8 cellular contexts compared by ENCODE assay signal in genomic region chr9:134449180-134449916, GRCh38.
A peak's percentile ranks its signal among the peaks of the same experiment; 100 is the strongest.
DNase-seq lines count a peak whose midpoint lies in the region; ATAC-seq and TF ChIP-seq lines count a peak whose summit lies in the region.

No MANE protein-coding gene starts in this region.

- peaks cover 17 to 23% of the 10 kb centered on the region in 2 experiments for H3K9me3 Mint-ChIP-seq in H9

- H3K9me3 ChIP-seq in H9 (ENCODE audit: control insufficient read depth, low read depth, low read length) (no peaks in the 10 kb centered on the region), left ventricle myocardium inferior (replicated peaks) (peaks cover 14% of the 10 kb centered on the region)

- H2BK12ac ChIP-seq in H9 (ENCODE audit: insufficient read length, low read depth, low read length): no peak overlapping the region

- no peak overlapping the region for H3K23ac ChIP-seq in H9 (ENCODE audit: insufficient read length, low read depth, low read length)

- no peak overlapping the region for H2BK15ac ChIP-seq in H9 (ENCODE audit: low read depth, low read length)

- no peak overlapping the region for H2AK5ac ChIP-seq in H9 (ENCODE audit: insufficient read length, low read length)

- H3K9ac ChIP-seq in H9 (ENCODE audit: extremely low read depth, insufficient read length, low read length): no peak overlapping the region

- H3K27ac Mint-ChIP-seq in H9: no peak overlapping the region

- no peak overlapping the region for H3K4ac ChIP-seq in H9 (ENCODE audit: low read depth, low read length)

- H3K36me3 ChIP-seq in left ventricle myocardium inferior: no peaks in the 10 kb centered on the region

- H2AFZ ChIP-seq in H9 (ENCODE audit: low read length): no peak overlapping the region

- H3K14ac ChIP-seq in H9 (ENCODE audit: insufficient read depth, low read length): no peak overlapping the region

- H3K79me1 ChIP-seq in H9 (ENCODE audit: insufficient read depth, low read depth, low read length, poor library complexity, severe bottlenecking): no peaks in the 10 kb centered on the region

- H3K56ac ChIP-seq in H9 (ENCODE audit: insufficient read length, low read depth, low read length): no peak overlapping the region

- H3K79me2 ChIP-seq in H9 (ENCODE audit: insufficient read depth, low read length): no peaks in the 10 kb centered on the region

- peaks cover 0 to 8% (median 0%) of the 10 kb centered on the region in 3 experiments; a peak in 3 of 7 replicates for H3K36me3 Mint-ChIP-seq in H9 (ENCODE audit: insufficient read depth in 1 of 3, low read depth in 3 of 3)

- no peak overlapping the region for H2BK5ac ChIP-seq in H9 (ENCODE audit: insufficient read length, low read length)

- no peak overlapping the region for H4K8ac ChIP-seq in H9 (replicated peaks; ENCODE audit: insufficient read length, low read depth, low read length)

- peaks cover 6% of the 10 kb centered on the region in 2 experiments for H3K4me1 Mint-ChIP-seq in H9

- no peak overlapping the region for H2BK20ac ChIP-seq in H9 (ENCODE audit: low read depth, low read length, poor library complexity, severe bottlenecking)

- H3K18ac ChIP-seq in H9 (ENCODE audit: insufficient read length, low read depth, low read length): no peak overlapping the region

- DNase-seq in EL (peak; percentile 94), H9 (peak; percentile 94), NCI-H1092 treated with DMSO at 0.1 percent for 48 hours (lab: John Stamatoyannopoulos, UW) (peak; percentile 92), T-helper 1 cell (peak; percentile 64 to 80 (median 74)), amniotic stem cell (lab: John Stamatoyannopoulos, UW) (peak; percentile 86), left ventricle myocardium inferior (peak; percentile 92), renal cortical epithelial cell (ENCODE audit: low read depth) (peak; percentile 77)

- no peak overlapping the region for H4K5ac ChIP-seq in H9 (ENCODE audit: insufficient read length, low read depth, low read length)

- no peaks in the 10 kb centered on the region for H3K23me2 ChIP-seq in H9 (ENCODE audit: insufficient read length, low read depth, low read length, poor library complexity, severe bottlenecking)

- H2BK120ac ChIP-seq in H9 (ENCODE audit: low read depth, low read length, poor library complexity, severe bottlenecking): no peak overlapping the region

- no CpG with 5 or more reads among the region's 10 CpGs for WGBS in H9 (ENCODE audit: extremely low coverage, insufficient read length, low lambda C conversion rate)

- TF ChIP-seq CTCF in H9 (conservative IDR thresholded peaks at IDR 0.05): peak; percentile 79
- peak; percentile 96 for TF ChIP-seq CTCF in left ventricle myocardium inferior (IDR thresholded peaks at IDR 0.05; ENCODE audit: borderline replicate concordance)

- H3T11ph ChIP-seq in H9 (ENCODE audit: low read length): no peak overlapping the region

- H4K20me1 ChIP-seq in H9 (ENCODE audit: control insufficient read depth, insufficient read depth, insufficient read length): peaks cover 5% of the 10 kb centered on the region

- H4K91ac ChIP-seq in H9 (ENCODE audit: insufficient read length, low read depth, low read length): no peak overlapping the region

- H3K27me3 Mint-ChIP-seq in H9 (ENCODE audit: low read depth): peaks cover 13% of the 10 kb centered on the region

- H3K4me1 ChIP-seq in H9 (ENCODE audit: insufficient read depth, low read length): no peaks in the 10 kb centered on the region
- peaks cover 3% of the 10 kb centered on the region for H3K4me1 ChIP-seq in left ventricle myocardium inferior

- intact Hi-C loops in left ventricle myocardium inferior (cut with micrococcal nuclease): no loop called here

- H3K27ac ChIP-seq in H9 (ENCODE audit: insufficient read length, low read depth, low read length): no peak overlapping the region
- H3K27ac ChIP-seq in left ventricle myocardium inferior (replicated peaks): no peak overlapping the region

- H3K4me3 Mint-ChIP-seq in H9: no peak overlapping the region

- H3K27me3 ChIP-seq in H9 (ENCODE audit: insufficient read depth, low read length): no peaks in the 10 kb centered on the region
- H3K27me3 ChIP-seq in left ventricle myocardium inferior (ENCODE audit: low read depth): peaks cover 5% of the 10 kb centered on the region

- H3K4me2 ChIP-seq in H9 (ENCODE audit: insufficient read depth, insufficient read length, low read length): no peak overlapping the region

- no peak overlapping the region for H3K4me3 ChIP-seq in left ventricle myocardium inferior

- ATAC-seq in HG02970 (IDR thresholded peaks at IDR 0.05; ENCODE audit: low FRiP score, unreplicated experiment): no peak
